Comparison of ENCODE assay signal across 18 cellular contexts in genomic region chr20:50538276-50538675, GRCh38. TPM values are rescaled to one million over a fixed set of nuclear protein-coding genes. Genes with fewer than 3 reads are reported as not detected.
A peak's percentile ranks its signal among the peaks of the same experiment; 100 is the strongest.
DNase-seq lines count a peak whose midpoint lies in the region; ATAC-seq, FAIRE-seq and TF ChIP-seq lines count a peak whose summit lies in the region.
"Had no signal": no experiment of that assay in that cellular context is flagged by ENCODE, and none has a peak within 500 bp of the region (broad histone marks: within the 10 kb centered on the region; RNA-seq: fewer than 3 reads in every experiment).

No MANE protein-coding gene starts in this region.

- H3K9me3 ChIP-seq in IMR-90 (ENCODE audit: control insufficient read depth, insufficient read depth, low read length), result no peaks in the 10 kb centered on the region
- no peaks in the 10 kb centered on the region for H3K9me3 ChIP-seq in endothelial cell of umbilical vein (replicated peaks; ENCODE audit: control insufficient read depth, insufficient read depth, low read length)
- no peaks in the 10 kb centered on the region for H3K9me3 ChIP-seq in prostate gland
- H3K9me3 ChIP-seq: psoas muscle, SK-N-SH, thoracic aorta had no signal

- no peak for FAIRE-seq in endothelial cell of umbilical vein (lab: Jason Lieb, UNC)
- FAIRE-seq: kidney had no signal

- TF ChIP-seq CTCF in IMR-90 (conservative IDR thresholded peaks at IDR 0.05; ENCODE audit: low read depth, low read length) (no peak), endothelial cell of umbilical vein (IDR thresholded peaks at IDR 0.05; ENCODE audit: extremely low read depth in 1 of 2, insufficient read depth in 1 of 2, low read depth in 1 of 2, low read length in 2 of 2) (no peak), prostate gland (IDR thresholded peaks at IDR 0.05) (no peak)

- H4K20me1 ChIP-seq in IMR-90 (ENCODE audit: insufficient read depth, low read length) (peaks cover 27% of the 10 kb centered on the region), endothelial cell of umbilical vein (replicated peaks; ENCODE audit: control insufficient read depth, extremely low read depth, insufficient read depth, low read length) (no peaks in the 10 kb centered on the region)

- H3K14ac ChIP-seq in IMR-90 (replicated peaks; ENCODE audit: low read depth, low read length), result peak overlapping the region; percentile 45; the same call in 1 of the 2 replicates

- WGBS in IMR-90 (ENCODE audit: extremely low coverage in 2 of 2, insufficient read length in 1 of 2), 2 experiments, result 0% methylated on average over 1 of the region's 4 CpGs; no CpG with 5 or more reads in 1 of the 2 experiments
- WGBS in prostate gland, result 12% methylated on average over 4 of the region's 4 CpGs

- H3K56ac ChIP-seq in IMR-90 (ENCODE audit: extremely low read depth, insufficient read depth, low read length), result no peak overlapping the region

- peak overlapping the region; percentile 2; the same call in 1 of the 2 replicates for H3K4ac ChIP-seq in IMR-90 (ENCODE audit: low read depth, low read length)

- H2AK5ac ChIP-seq in IMR-90 (ENCODE audit: low read depth, low read length), result peak overlapping the region; percentile 26

- dilution Hi-C loops in IMR-90 (cut with HindIII; ENCODE audit: low sequenced_read_pairs, unreplicated experiment), result no loop called here
- dilution Hi-C loops in endothelial cell of umbilical vein (cut with MboI; ENCODE audit: extremely low pct_ligation_motif_present, low sequenced_read_pairs), result no loop called here

- H4K8ac ChIP-seq in IMR-90 (ENCODE audit: low read depth in 2 of 2, low read length in 2 of 2), result peak overlapping the region in 1 of 2 experiments; percentile 57; a peak in 1 of 4 replicates

- H3K27ac ChIP-seq in IMR-90 (ENCODE audit: insufficient read depth, low read length), result peak overlapping the region; percentile 69; the same call in 1 of the 2 replicates
- no peak overlapping the region for H3K27ac ChIP-seq in endothelial cell of umbilical vein (ENCODE audit: insufficient read depth, low read depth, low read length)
- peak overlapping the region; percentile 63 to 81 for H3K27ac ChIP-seq in prostate gland
- H3K27ac ChIP-seq: 22Rv1, epithelial cell of prostate, psoas muscle had no signal

- H2BK120ac ChIP-seq in IMR-90 (ENCODE audit: low read depth, low read length), result peak overlapping the region; percentile 7; the same call in 1 of the 2 replicates

- H3K79me1 ChIP-seq in IMR-90 (ENCODE audit: low read depth in 1 of 2, low read length in 2 of 2), result peaks cover 34 to 76% of the 10 kb centered on the region in 2 experiments

- peak overlapping the region; percentile 7 for H4K91ac ChIP-seq in IMR-90 (ENCODE audit: insufficient read depth, low read depth, low read length)

- H2AFZ ChIP-seq in IMR-90 (replicated peaks; ENCODE audit: low read length, poor library complexity) (no peak overlapping the region), endothelial cell of umbilical vein (ENCODE audit: low read depth, low read length) (no peak overlapping the region)

- no peak for TF ChIP-seq POLR2A in IMR-90 (IDR thresholded peaks at IDR 0.05; ENCODE audit: low read depth, low read length)
- no peak for TF ChIP-seq POLR2A in endothelial cell of umbilical vein (IDR thresholded peaks at IDR 0.05; ENCODE audit: low read depth, low read length)
- TF ChIP-seq POLR2A in prostate gland (IDR thresholded peaks at IDR 0.05), result no peak

- H2BK20ac ChIP-seq in IMR-90 (ENCODE audit: low read depth, low read length), result peak overlapping the region; percentile 9; the same call in 1 of the 2 replicates

- H3K4me1 ChIP-seq in IMR-90 (ENCODE audit: control insufficient read depth, insufficient read depth, low read length), result peaks cover 46% of the 10 kb centered on the region
- peaks cover 47% of the 10 kb centered on the region for H3K4me1 ChIP-seq in endothelial cell of umbilical vein (ENCODE audit: control insufficient read depth, extremely low read depth, insufficient read depth, low read length)
- H3K4me1 ChIP-seq in prostate gland (replicated peaks), result peaks cover 13% of the 10 kb centered on the region

- intact Hi-C loops in IMR-90 (cut with micrococcal nuclease) (no loop called here), endothelial cell of umbilical vein (cut with micrococcal nuclease) (no loop called here), prostate gland (cut with DNase I) (no loop called here)

- peak overlapping the region; percentile 6; the same call in 1 of the 2 replicates for H4K5ac ChIP-seq in IMR-90 (ENCODE audit: low read depth, low read length)

- ATAC-seq in IMR-90 (ENCODE audit: low read depth) (no peak), SK-N-SH treated with all-trans-retinoic acid at 6 μM for 48 hours (no peak), HG03097 (IDR thresholded peaks at IDR 0.05; ENCODE audit: low FRiP score, unreplicated experiment) (no peak), HG03039 (IDR thresholded peaks at IDR 0.05; ENCODE audit: unreplicated experiment) (no peak)
- ATAC-seq: psoas muscle had no signal

- peak overlapping the region; percentile 52 for H2BK5ac ChIP-seq in IMR-90 (ENCODE audit: low read depth, low read length, poor library complexity, severe bottlenecking)

- H3K79me2 ChIP-seq in endothelial cell of umbilical vein (ENCODE audit: control insufficient read depth, insufficient read depth, low read length), result peaks cover 78% of the 10 kb centered on the region

- peak overlapping the region; percentile 71; the same call in 1 of the 2 replicates for H3K18ac ChIP-seq in IMR-90 (ENCODE audit: low read depth, low read length)

- no TSS peak for BruUV-seq in IMR-90 (replicated peaks; lab: Mats Ljungman, UMichigan)
- BruUV-seq in endothelial cell of umbilical vein (replicated peaks; lab: Mats Ljungman, UMichigan), result no TSS peak

- CTCF ChIA-PET in IMR-90 (lab: Yijun Ruan, JAX) (interaction anchor here (1.1 kb wide), 1 partner anchor 18 kb away, joined by 3 read pairs; no protein-coding TSS in a partner anchor), endothelial cell of umbilical vein (lab: Charles Lee) (interaction anchor here (0.8 to 12.9 kb wide), 10 partner anchors 9 to 54 kb away, joined by 3 to 99 read pairs (median 4); no protein-coding TSS in a partner anchor)

- peak; percentile 34 for DNase-seq in DMS79 treated with DMSO at 0.1 percent for 48 hours (lab: John Stamatoyannopoulos, UW)
- DNase-seq in DMS79 (lab: John Stamatoyannopoulos, UW), result no peak
- DNase-seq in IMR-90, result no peak
- peak; percentile 31 for DNase-seq in endothelial cell of umbilical vein (ENCODE audit: low read depth, low spot score)
- DNase-seq in prostate gland (ENCODE audit: low spot score), result peak; percentile 57
- DNase-seq: CD8-positive, alpha-beta memory T cell; head of caudate nucleus; KG1; kidney; NCI-H2227 treated with DMSO at 0.1 percent for 48 hours; psoas muscle; SK-N-SH had no signal

- in situ Hi-C loops in IMR-90 (cut with MboI; ENCODE audit: low sequenced_read_pairs), result no loop called here

- H3K4me2 ChIP-seq in IMR-90 (ENCODE audit: low read depth, low read length), result peak overlapping the region; percentile 35; the same call in 1 of the 2 replicates
- H3K4me2 ChIP-seq in endothelial cell of umbilical vein (ENCODE audit: insufficient read depth, low read length), result no peak overlapping the region
- H3K4me2 ChIP-seq: SK-N-SH had no signal

- H3K9ac ChIP-seq in IMR-90 (ENCODE audit: low read depth, low read length) (no peak overlapping the region), endothelial cell of umbilical vein (replicated peaks; ENCODE audit: extremely low read depth, insufficient read depth, low read length) (no peak overlapping the region)
- H3K9ac ChIP-seq: SK-N-SH had no signal

- no peak for TF ChIP-seq RAD21 in IMR-90 (IDR thresholded peaks at IDR 0.05; ENCODE audit: low read length)

- H3K4me3 ChIP-seq in IMR-90 (ENCODE audit: insufficient read depth, low read depth, low read length), result no peak overlapping the region
- H3K4me3 ChIP-seq in endothelial cell of umbilical vein (replicated peaks in 1 of 3; ENCODE audit: insufficient read depth in 1 of 3, low read depth in 1 of 3, low read length in 3 of 3), result no peak overlapping the region
- H3K4me3 ChIP-seq in prostate gland, result no peak overlapping the region
- H3K4me3 ChIP-seq: psoas muscle, thoracic aorta had no signal

- POLR2A ChIA-PET in IMR-90 (lab: Charles Lee; ENCODE audit: unreplicated experiment), result interaction anchor here (0.5 kb wide), 1 partner anchor 16 kb away, joined by 5 read pairs; no protein-coding TSS in a partner anchor
- POLR2A ChIA-PET in endothelial cell of umbilical vein (lab: Charles Lee), result interaction anchor here (0.9 kb wide), 1 partner anchor 21 kb away, joined by 3 read pairs; no protein-coding TSS in a partner anchor

- H3K27me3 ChIP-seq in IMR-90 (ENCODE audit: control insufficient read depth, insufficient read depth, low read length) (no peaks in the 10 kb centered on the region), endothelial cell of umbilical vein (ENCODE audit: control insufficient read depth in 2 of 2, insufficient read depth in 2 of 2, low read length in 2 of 2) (no peaks in the 10 kb centered on the region), prostate gland (replicated peaks; ENCODE audit: insufficient read depth) (no peaks in the 10 kb centered on the region)

- peak overlapping the region; percentile 7; the same call in 1 of the 3 replicates for H2BK15ac ChIP-seq in IMR-90 (ENCODE audit: low read depth, low read length)

- H3K36me3 ChIP-seq in IMR-90 (ENCODE audit: control insufficient read depth, insufficient read depth, low read length), result peaks cover 10% of the 10 kb centered on the region
- no peaks in the 10 kb centered on the region for H3K36me3 ChIP-seq in endothelial cell of umbilical vein (ENCODE audit: control insufficient read depth in 2 of 2, extremely low read depth in 1 of 2, insufficient read depth in 2 of 2, low read length in 2 of 2)
- no peaks in the 10 kb centered on the region for H3K36me3 ChIP-seq in prostate gland
- H3K36me3 ChIP-seq: thoracic aorta had no signal

- H3K9me1 ChIP-seq in IMR-90 (ENCODE audit: insufficient read depth, low read length), result peaks cover 33% of the 10 kb centered on the region
- no peaks in the 10 kb centered on the region for H3K9me1 ChIP-seq in endothelial cell of umbilical vein (replicated peaks; ENCODE audit: control insufficient read depth, extremely low read depth, insufficient read depth, low read length)

- peak overlapping the region; percentile 25; the same call in 1 of the 2 replicates for H3K23ac ChIP-seq in IMR-90 (ENCODE audit: low read depth, low read length)

- no peak overlapping the region for H2AK9ac ChIP-seq in IMR-90 (replicated peaks; ENCODE audit: low read depth, low read length, poor library complexity)

RNA-seq across cellular contexts. Expression of gene PTPN1, which starts 28.1 kb away (rescaled TPM):
- total RNA-seq in IMR-90 (2012; rRNA removed), result 31.7 and 38.0 TPM in 2 replicates
- polyA plus RNA-seq in IMR-90 (2012; rRNA removed), result 37.1 and 37.4 TPM in 2 replicates
- polyA plus RNA-seq in IMR-90 (2012; cell fraction: cytosol; rRNA removed), result 27.3 and 29.6 TPM in 2 replicates
- polyA plus RNA-seq in IMR-90 (2012; cell fraction: nucleus; rRNA removed; ENCODE audit: low replicate concordance), result 35.3 and 62.9 TPM in 2 replicates
- 57.7 and 64.3 TPM in 2 replicates for total RNA-seq in endothelial cell of umbilical vein
- polyA plus RNA-seq in endothelial cell of umbilical vein, result 38.9 and 41.1 TPM in 2 replicates
- 46.3 and 46.5 TPM in 2 replicates for polyA plus RNA-seq in endothelial cell of umbilical vein (2011; cell fraction: cytosol; rRNA removed)
- polyA plus RNA-seq in endothelial cell of umbilical vein (2011; cell fraction: nucleus; rRNA removed), result 67.9 and 82.7 TPM in 2 replicates
- 54.6 and 69.0 TPM in 2 replicates for polyA plus RNA-seq in endothelial cell of umbilical vein (2012)
- polyA minus RNA-seq in endothelial cell of umbilical vein, result 38.9 and 47.4 TPM in 2 replicates
- polyA minus RNA-seq in endothelial cell of umbilical vein (2011; cell fraction: cytosol; rRNA and poly(A)+ RNA removed), result 14.3 TPM
- 40.9 and 46.0 TPM in 2 replicates for polyA minus RNA-seq in endothelial cell of umbilical vein (2011; cell fraction: nucleus; rRNA and poly(A)+ RNA removed)
- 10 to 100 TPM; 28.5 to 46.6 TPM for total RNA-seq in prostate gland

Comparison
In these comparisons a context has a peak if more than half of its experiments do, and no peak if none do; other contexts are left out.
1. DNase-seq: peak in DMS79 treated with DMSO at 0.1 percent for 48 hours (single experiment), endothelial cell of umbilical vein (single experiment) and prostate gland (single experiment); none in DMS79 (single experiment) and IMR-90 (single experiment).